ENCODE assay signal across 12 cellular contexts in the genomic region with DNA sequence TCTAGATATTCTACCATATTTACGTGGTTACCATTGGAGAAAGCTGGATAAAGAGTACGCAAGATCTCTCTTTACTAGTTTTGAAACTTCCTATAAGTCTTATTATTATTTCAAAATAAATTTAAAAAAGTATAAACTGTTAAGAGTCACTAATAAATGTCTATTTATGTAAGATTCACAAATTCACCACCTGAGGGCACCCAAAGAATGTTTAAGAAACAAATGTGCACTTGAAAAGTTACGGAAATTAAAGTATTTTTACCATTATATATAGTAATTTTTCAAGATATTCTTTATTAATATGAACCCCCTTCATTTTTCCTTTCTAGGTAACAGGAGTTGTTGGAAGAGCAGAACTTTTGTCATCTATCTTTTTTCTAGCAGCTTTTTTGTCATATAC. TPM values are rescaled to one million over a fixed set of nuclear protein-coding genes. Genes with fewer than 3 reads are reported as not detected.
A peak's percentile ranks its signal among the peaks of the same experiment; 100 is the strongest.
DNase-seq lines count a peak whose midpoint lies in the region; ATAC-seq and TF ChIP-seq lines count a peak whose summit lies in the region.
"Had no signal": no experiment of that assay in that cellular context is flagged by ENCODE, and none has a peak within 500 bp of the region (broad histone marks: within the 10 kb centered on the region; RNA-seq: fewer than 3 reads in every experiment).

No MANE protein-coding gene starts in this region.

- no peak overlapping the region for H3K27ac ChIP-seq in liver (ENCODE audit: low read depth in 1 of 2, low read length in 2 of 2)
- H3K27ac ChIP-seq: coronary artery, parathyroid adenoma, thyroid gland had no signal

- H3K4me3 Mint-ChIP-seq in CD14-positive monocyte: no peak overlapping the region
- no peak overlapping the region for H3K4me3 Mint-ChIP-seq in HFFc6
- H3K4me3 Mint-ChIP-seq: T-helper 17 cell had no signal

- 86% methylated on average over 3 of the region's 3 CpGs for WGBS in liver

- TF ChIP-seq CTCF in CD14-positive monocyte (IDR thresholded peaks at IDR 0.05): peak; percentile 12
- peak; percentile 80 for TF ChIP-seq CTCF in HFFc6 (IDR thresholded peaks at IDR 0.05)
- TF ChIP-seq CTCF in astrocyte of the cerebellum (IDR thresholded peaks at IDR 0.05; ENCODE audit: low read depth, low read length, missing control alignments): no peak
- peak; percentile 25 for TF ChIP-seq CTCF in liver (IDR thresholded peaks at IDR 0.05; ENCODE audit: low read depth, low read length, missing input control)

- TF ChIP-seq RAD21 in liver (IDR thresholded peaks at IDR 0.05): peak; percentile 66

- H3K36me3 Mint-ChIP-seq in CD14-positive monocyte (peaks cover 21 to 27% of the 10 kb centered on the region in 2 donors), HFFc6 (ENCODE audit: low read depth) (peaks cover 18% of the 10 kb centered on the region)

- intact Hi-C loops in CD14-positive monocyte (cut with micrococcal nuclease): no loop called here

- DNase-seq in CD14-positive monocyte (ENCODE audit: low spot score) (no peak), HFFc6 (peak; percentile 20), astrocyte of the cerebellum (ENCODE audit: low read depth) (peak; percentile 42)
- DNase-seq in activated T-cell treated with anti-CD3 and anti-CD28 coated beads, Interleukin-2, amount 50 U/mL, for 1 hour: no peak
- DNase-seq: T-helper 17 cell, thyroid gland had no signal

- no peak overlapping the region for H3K9ac ChIP-seq in liver (ENCODE audit: low read depth in 1 of 2, low read length in 2 of 2)
- H3K9ac ChIP-seq: parathyroid adenoma had no signal

- H3K4me1 ChIP-seq in liver (ENCODE audit: control insufficient read depth in 4 of 4, insufficient read depth in 4 of 4, low read length in 3 of 4): no peaks in the 10 kb centered on the region
- H3K4me1 ChIP-seq: parathyroid adenoma, thyroid gland had no signal

- no peaks in the 10 kb centered on the region for H3K9me3 Mint-ChIP-seq in CD14-positive monocyte
- no peaks in the 10 kb centered on the region for H3K9me3 Mint-ChIP-seq in HFFc6

- no peaks in the 10 kb centered on the region for H3K9me3 ChIP-seq in liver (ENCODE audit: control insufficient read depth in 4 of 4, low read length in 3 of 4)
- H3K9me3 ChIP-seq: thyroid gland had no signal

- ATAC-seq in GM18873 (IDR thresholded peaks at IDR 0.05; ENCODE audit: low FRiP score, unreplicated experiment) (no peak), GM19035 (IDR thresholded peaks at IDR 0.05; ENCODE audit: unreplicated experiment) (no peak), GM18870 (IDR thresholded peaks at IDR 0.05; ENCODE audit: unreplicated experiment) (no peak)
- ATAC-seq: T-helper 17 cell had no signal

- H3K27ac Mint-ChIP-seq in CD14-positive monocyte (no peak overlapping the region), HFFc6 (no peak overlapping the region)
- H3K27ac Mint-ChIP-seq: T-helper 17 cell had no signal

- H3K4me1 Mint-ChIP-seq in CD14-positive monocyte (no peaks in the 10 kb centered on the region), HFFc6 (ENCODE audit: low read depth) (peaks cover 33% of the 10 kb centered on the region)

- H3K27me3 ChIP-seq in liver (ENCODE audit: control insufficient read depth in 4 of 4, insufficient read depth in 4 of 4, low read length in 3 of 4): no peaks in the 10 kb centered on the region
- H3K27me3 ChIP-seq: thyroid gland had no signal

- H3K4me3 ChIP-seq in astrocyte of the cerebellum (ENCODE audit: low read depth, low read length) (no peak overlapping the region), liver (ENCODE audit: low read depth in 1 of 3, low read length in 3 of 3) (no peak overlapping the region)
- H3K4me3 ChIP-seq: coronary artery, thyroid gland had no signal

- no peaks in the 10 kb centered on the region for H3K27me3 Mint-ChIP-seq in CD14-positive monocyte (ENCODE audit: low read depth in 3 of 3)
- no peaks in the 10 kb centered on the region; the same call in 1 of the 2 replicates for H3K27me3 Mint-ChIP-seq in HFFc6 (ENCODE audit: insufficient read depth)
- H3K27me3 Mint-ChIP-seq: T-helper 17 cell had no signal

- no peaks in the 10 kb centered on the region for H3K36me3 ChIP-seq in liver (ENCODE audit: control insufficient read depth in 4 of 4, insufficient read depth in 3 of 4, low read depth in 1 of 4, low read length in 3 of 4)
- H3K36me3 ChIP-seq: thyroid gland had no signal

- in situ Hi-C loops in astrocyte of the cerebellum (cut with HindIII; ENCODE audit: low sequenced_read_pairs): no loop called here

TF ChIP-seq in liver, 16 proteins besides CTCF, POLR2A, EP300 and RAD21:
- TF ChIP-seq, protein P1, sequence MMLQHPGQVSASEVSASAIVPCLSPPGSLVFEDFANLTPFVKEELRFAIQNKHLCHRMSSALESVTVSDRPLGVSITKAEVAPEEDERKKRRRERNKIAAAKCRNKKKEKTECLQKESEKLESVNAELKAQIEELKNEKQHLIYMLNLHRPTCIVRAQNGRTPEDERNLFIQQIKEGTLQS (IDR thresholded peaks at IDR 0.05): no peak
- TF ChIP-seq YY1 (IDR thresholded peaks at IDR 0.05) (no peak), FOXA1 (IDR thresholded peaks at IDR 0.05) (no peak), RXRA (IDR thresholded peaks at IDR 0.05) (no peak), HNF4A (conservative IDR thresholded peaks at IDR 0.05) (no peak), GABPA (IDR thresholded peaks at IDR 0.05 in 1 of 2, conservative IDR thresholded peaks at IDR 0.05 in 1 of 2) (no peak), NR2F2 (IDR thresholded peaks at IDR 0.05) (no peak), SP1 (IDR thresholded peaks at IDR 0.05) (no peak), TAF1 (conservative IDR thresholded peaks at IDR 0.05) (no peak), FOXA2 (IDR thresholded peaks at IDR 0.05) (no peak), EGR1 (IDR thresholded peaks at IDR 0.05; ENCODE audit: low read depth in 2 of 2) (no peak), JUND (IDR thresholded peaks at IDR 0.05) (no peak), HNF4G (IDR thresholded peaks at IDR 0.05) (no peak)
- TF ChIP-seq, protein P2, sequence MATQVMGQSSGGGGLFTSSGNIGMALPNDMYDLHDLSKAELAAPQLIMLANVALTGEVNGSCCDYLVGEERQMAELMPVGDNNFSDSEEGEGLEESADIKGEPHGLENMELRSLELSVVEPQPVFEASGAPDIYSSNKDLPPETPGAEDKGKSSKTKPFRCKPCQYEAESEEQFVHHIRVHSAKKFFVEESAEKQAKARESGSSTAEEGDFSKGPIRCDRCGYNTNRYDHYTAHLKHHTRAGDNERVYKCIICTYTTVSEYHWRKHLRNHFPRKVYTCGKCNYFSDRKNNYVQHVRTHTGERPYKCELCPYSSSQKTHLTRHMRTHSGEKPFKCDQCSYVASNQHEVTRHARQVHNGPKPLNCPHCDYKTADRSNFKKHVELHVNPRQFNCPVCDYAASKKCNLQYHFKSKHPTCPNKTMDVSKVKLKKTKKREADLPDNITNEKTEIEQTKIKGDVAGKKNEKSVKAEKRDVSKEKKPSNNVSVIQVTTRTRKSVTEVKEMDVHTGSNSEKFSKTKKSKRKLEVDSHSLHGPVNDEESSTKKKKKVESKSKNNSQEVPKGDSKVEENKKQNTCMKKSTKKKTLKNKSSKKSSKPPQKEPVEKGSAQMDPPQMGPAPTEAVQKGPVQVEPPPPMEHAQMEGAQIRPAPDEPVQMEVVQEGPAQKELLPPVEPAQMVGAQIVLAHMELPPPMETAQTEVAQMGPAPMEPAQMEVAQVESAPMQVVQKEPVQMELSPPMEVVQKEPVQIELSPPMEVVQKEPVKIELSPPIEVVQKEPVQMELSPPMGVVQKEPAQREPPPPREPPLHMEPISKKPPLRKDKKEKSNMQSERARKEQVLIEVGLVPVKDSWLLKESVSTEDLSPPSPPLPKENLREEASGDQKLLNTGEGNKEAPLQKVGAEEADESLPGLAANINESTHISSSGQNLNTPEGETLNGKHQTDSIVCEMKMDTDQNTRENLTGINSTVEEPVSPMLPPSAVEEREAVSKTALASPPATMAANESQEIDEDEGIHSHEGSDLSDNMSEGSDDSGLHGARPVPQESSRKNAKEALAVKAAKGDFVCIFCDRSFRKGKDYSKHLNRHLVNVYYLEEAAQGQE (IDR thresholded peaks at IDR 0.05): no peak
- TF ChIP-seq, protein P3, sequence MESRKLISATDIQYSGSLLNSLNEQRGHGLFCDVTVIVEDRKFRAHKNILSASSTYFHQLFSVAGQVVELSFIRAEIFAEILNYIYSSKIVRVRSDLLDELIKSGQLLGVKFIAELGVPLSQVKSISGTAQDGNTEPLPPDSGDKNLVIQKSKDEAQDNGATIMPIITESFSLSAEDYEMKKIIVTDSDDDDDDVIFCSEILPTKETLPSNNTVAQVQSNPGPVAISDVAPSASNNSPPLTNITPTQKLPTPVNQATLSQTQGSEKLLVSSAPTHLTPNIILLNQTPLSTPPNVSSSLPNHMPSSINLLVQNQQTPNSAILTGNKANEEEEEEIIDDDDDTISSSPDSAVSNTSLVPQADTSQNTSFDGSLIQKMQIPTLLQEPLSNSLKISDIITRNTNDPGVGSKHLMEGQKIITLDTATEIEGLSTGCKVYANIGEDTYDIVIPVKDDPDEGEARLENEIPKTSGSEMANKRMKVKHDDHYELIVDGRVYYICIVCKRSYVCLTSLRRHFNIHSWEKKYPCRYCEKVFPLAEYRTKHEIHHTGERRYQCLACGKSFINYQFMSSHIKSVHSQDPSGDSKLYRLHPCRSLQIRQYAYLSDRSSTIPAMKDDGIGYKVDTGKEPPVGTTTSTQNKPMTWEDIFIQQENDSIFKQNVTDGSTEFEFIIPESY (IDR thresholded peaks at IDR 0.05): no peak
- TF ChIP-seq, protein P4, sequence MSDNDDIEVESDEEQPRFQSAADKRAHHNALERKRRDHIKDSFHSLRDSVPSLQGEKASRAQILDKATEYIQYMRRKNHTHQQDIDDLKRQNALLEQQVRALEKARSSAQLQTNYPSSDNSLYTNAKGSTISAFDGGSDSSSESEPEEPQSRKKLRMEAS (IDR thresholded peaks at IDR 0.05): no peak

RNA-seq across cellular contexts. Expression of a gene that starts 11.9 kb away (rescaled TPM):
- 1 to 10 TPM; 1.2 to 2.2 TPM for polyA plus RNA-seq in CD14-positive monocyte
- 10 to 100 TPM; 41.3 to 48.9 (median 46.3) TPM for total RNA-seq in HFFc6 (2021; fragmentation: NEBNext Ultra II Directional; extraction: Animal tissue kit (Norgen Biotek cat#: 25700))
- total RNA-seq in liver: 10 to 100 TPM in 1 of 2 donors, 1 to 10 TPM in 1; 8.1 to 28.2 TPM
- 1 to 10 TPM; 3.0 to 4.6 TPM for polyA plus RNA-seq in liver

RNA-seq across cellular contexts. Expression of a gene that starts 12.1 kb away (rescaled TPM):
- polyA plus RNA-seq in CD14-positive monocyte (under 1 TPM; 0.55 to 0.71 TPM), liver (1 to 10 TPM; 1.0 to 4.7 TPM)
- 10 to 100 TPM; 10.2 to 13.4 (median 11.7) TPM for total RNA-seq in HFFc6 (2021; fragmentation: NEBNext Ultra II Directional; extraction: Animal tissue kit (Norgen Biotek cat#: 25700))
- 1 to 10 TPM; 3.5 to 4.4 TPM for total RNA-seq in liver

Comparison
In these comparisons a context has a peak if more than half of its experiments do, and no peak if none do; other contexts are left out.
1. DNase-seq: peak in HFFc6 (single experiment) and astrocyte of the cerebellum (single experiment); none in CD14-positive monocyte (single experiment) and activated T-cell treated with anti-CD3 and anti-CD28 coated beads, Interleukin-2, amount 50 U/mL, for 1 hour (single experiment).